In genomic region chr4:44704673-44705072, GRCh38 we compare ENCODE assay signal across 37 cellular contexts. TPM values are rescaled to one million over a fixed set of nuclear protein-coding genes. Genes with fewer than 3 reads are reported as not detected.
"Had no signal": no experiment of that assay in that cellular context is flagged by ENCODE, and none has a peak within 500 bp of the region (broad histone marks: within the 10 kb centered on the region; RNA-seq: fewer than 3 reads in every experiment).

No MANE protein-coding gene starts in this region.

- H3K9me3 ChIP-seq: adrenal gland, body of pancreas, breast epithelium had no signal

- H3K4me3 ChIP-seq: adrenal gland, body of pancreas, breast epithelium had no signal

- FAIRE-seq: astrocyte, TTC549 had no signal

- H3K27ac ChIP-seq: adrenal gland, body of pancreas, brain microvascular endothelial cell, breast epithelium, VCaP had no signal

- ATAC-seq: activated CD8-positive, alpha-beta T cell treated with anti-CD3 and anti-CD28 coated beads for 36 hours; activated naive CD4-positive, alpha-beta T cell treated with anti-CD3 and anti-CD28 coated beads, Interleukin-2, amount 50 U/mL, for 72 hours; activated T-cell treated with anti-CD3 and anti-CD28 coated beads, Interleukin-2, amount 50 U/mL, for 4 hours; activated T-cell treated with anti-CD3 and anti-CD28 coated beads, Interleukin-2, amount 50 U/mL, for 72 hours; activated T-helper 17 cell treated with anti-CD3 and anti-CD28 coated beads, Interleukin-2, amount 50 U/mL, for 72 hours; body of pancreas had no signal

- H3K27me3 ChIP-seq: adrenal gland, body of pancreas, brain microvascular endothelial cell, breast epithelium had no signal

- H3K4me1 ChIP-seq: adrenal gland, breast epithelium had no signal

- DNase-seq: activated B cell treated with CpG ODN at 0.5 μM for 24 hours; activated CD4-positive, alpha-beta memory T cell treated with anti-CD3 and anti-CD28 coated beads for 36 hours; activated CD4-positive, alpha-beta T cell treated with anti-CD3 and anti-CD28 coated beads for 4 hours; activated CD4-positive, alpha-beta T cell treated with anti-CD3 and anti-CD28 coated beads, Interleukin-2, amount 10 ng/mL, durations not matched to agents 24 days and 14 days; activated CD4-positive, alpha-beta T cell treated with anti-CD3 and anti-CD28 coated beads, Interleukin-2, amount 50 U/mL, for 1 hour; activated CD4-positive, alpha-beta T cell treated with anti-CD3 and anti-CD28 coated beads, Interleukin-2, amount 50 U/mL, for 4 hours; activated CD4-positive, CD25-positive, alpha-beta regulatory T cell treated with anti-CD3 and anti-CD28 coated beads, Interleukin-2, amount 50 U/mL, for 72 hours; activated CD8-positive, alpha-beta memory T cell treated with anti-CD3 and anti-CD28 coated beads, Interleukin-2, amount 50 U/mL, for 4 hours; activated CD8-positive, alpha-beta T cell treated with anti-CD3 and anti-CD28 coated beads for 36 hours; activated effector memory CD4-positive, alpha-beta T cell treated with anti-CD3 and anti-CD28 coated beads, Interleukin-2, amount 50 U/mL, for 16 hours; activated gamma-delta T cell treated with Interleukin-2 at 50 U/mL for 16 hours; activated naive CD4-positive, alpha-beta T cell; activated naive CD4-positive, alpha-beta T cell treated with anti-CD3 and anti-CD28 coated beads for 36 hours; activated naive CD4-positive, alpha-beta T cell treated with anti-CD3 and anti-CD28 coated beads, Interleukin-2, amount 50 U/mL, for 16 hours; activated naive CD8-positive, alpha-beta T cell treated with anti-CD3 and anti-CD28 coated beads for 36 hours; activated T-cell treated with anti-CD3 and anti-CD28 coated beads for 4 hours; activated T-cell treated with anti-CD3 and anti-CD28 coated beads, Interleukin-2, amount 50 U/mL, for 1 hour; activated T-cell treated with anti-CD3 and anti-CD28 coated beads, Interleukin-2, amount 50 U/mL, for 4 hours; activated T-cell treated with anti-CD3 and anti-CD28 coated beads, Interleukin-2, amount 50 U/mL, for 72 hours; adrenal gland; amniotic stem cell; aorta; body of pancreas; brain microvascular endothelial cell; caudate nucleus; cerebellar nuclear complex; T-helper 2 cell; T-helper 9 cell had no signal

RNA-seq across cellular contexts. Expression of gene YIPF7, which starts 53.2 kb away (rescaled TPM):
- total RNA-seq: activated B cell treated with CpG ODN at 0.5 μM for 24 hours; activated CD4-positive, alpha-beta memory T cell treated with anti-CD3 and anti-CD28 coated beads for 36 hours; activated CD4-positive, alpha-beta T cell treated with anti-CD3 and anti-CD28 coated beads, Interleukin-2, amount 10 ng/mL, durations not matched to agents 24 days and 14 days; activated CD8-positive, alpha-beta memory T cell treated with anti-CD3 and anti-CD28 coated beads for 36 hours; activated CD8-positive, alpha-beta T cell treated with anti-CD3 and anti-CD28 coated beads for 36 hours; activated naive CD4-positive, alpha-beta T cell treated with anti-CD3 and anti-CD28 coated beads for 36 hours; activated naive CD8-positive, alpha-beta T cell treated with anti-CD3 and anti-CD28 coated beads for 36 hours; activated T-cell treated with anti-CD3 and anti-CD28 coated beads, Interleukin-2, amount 50 U/mL, for 4 hours; activated T-cell treated with anti-CD3 and anti-CD28 coated beads, Interleukin-2, amount 50 U/mL, for 72 hours; activated T-helper 1 cell treated with anti-CD3 and anti-CD28 coated beads, Interleukin-12 subunit alpha, Interleukin-12 subunit beta, Interleukin-2, Interleukin-4 antibody, amounts not matched to agents 30 ng/mL and 10 ng/mL and 1 ng/mL, durations not matched to agents 14 hours and 24 hours and 36 hours; adrenal gland; aorta; body of pancreas; chondrocyte had no signal
- polyA plus RNA-seq: aorta had no signal
